ENCODE assay signal across 1 cellular context in the genomic region with DNA sequence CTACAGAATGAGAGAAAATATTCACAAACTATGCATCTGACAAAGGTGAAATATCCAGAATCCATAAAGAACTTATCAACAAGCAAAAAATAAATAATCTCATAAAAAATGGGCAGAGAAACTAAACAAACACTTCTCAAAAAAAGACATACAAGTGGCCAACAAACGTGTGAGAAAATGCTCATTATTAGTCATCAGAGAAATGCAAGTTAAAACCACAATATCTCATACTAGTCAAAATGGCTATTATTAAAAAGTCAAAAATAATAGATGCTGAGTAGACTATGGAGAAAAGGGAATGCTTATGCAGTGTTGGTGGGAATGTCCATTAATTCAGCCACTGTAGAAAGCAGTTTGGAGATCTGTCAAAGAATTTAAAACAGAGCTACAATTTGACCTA.
TF ChIP-seq lines count a peak whose summit lies in the region.

No MANE protein-coding gene starts in this region.

TF ChIP-seq in GM23338, 12 proteins besides CTCF, POLR2A, EP300 and RAD21 (continued from another document):
- TF ChIP-seq, protein P1, sequence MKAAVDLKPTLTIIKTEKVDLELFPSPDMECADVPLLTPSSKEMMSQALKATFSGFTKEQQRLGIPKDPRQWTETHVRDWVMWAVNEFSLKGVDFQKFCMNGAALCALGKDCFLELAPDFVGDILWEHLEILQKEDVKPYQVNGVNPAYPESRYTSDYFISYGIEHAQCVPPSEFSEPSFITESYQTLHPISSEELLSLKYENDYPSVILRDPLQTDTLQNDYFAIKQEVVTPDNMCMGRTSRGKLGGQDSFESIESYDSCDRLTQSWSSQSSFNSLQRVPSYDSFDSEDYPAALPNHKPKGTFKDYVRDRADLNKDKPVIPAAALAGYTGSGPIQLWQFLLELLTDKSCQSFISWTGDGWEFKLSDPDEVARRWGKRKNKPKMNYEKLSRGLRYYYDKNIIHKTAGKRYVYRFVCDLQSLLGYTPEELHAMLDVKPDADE (IDR thresholded peaks at IDR 0.05): no peak
TF ChIP-seq in GM23338: peak in this region for 0.
